13 cellular contexts compared by ENCODE assay signal in the genomic region with DNA sequence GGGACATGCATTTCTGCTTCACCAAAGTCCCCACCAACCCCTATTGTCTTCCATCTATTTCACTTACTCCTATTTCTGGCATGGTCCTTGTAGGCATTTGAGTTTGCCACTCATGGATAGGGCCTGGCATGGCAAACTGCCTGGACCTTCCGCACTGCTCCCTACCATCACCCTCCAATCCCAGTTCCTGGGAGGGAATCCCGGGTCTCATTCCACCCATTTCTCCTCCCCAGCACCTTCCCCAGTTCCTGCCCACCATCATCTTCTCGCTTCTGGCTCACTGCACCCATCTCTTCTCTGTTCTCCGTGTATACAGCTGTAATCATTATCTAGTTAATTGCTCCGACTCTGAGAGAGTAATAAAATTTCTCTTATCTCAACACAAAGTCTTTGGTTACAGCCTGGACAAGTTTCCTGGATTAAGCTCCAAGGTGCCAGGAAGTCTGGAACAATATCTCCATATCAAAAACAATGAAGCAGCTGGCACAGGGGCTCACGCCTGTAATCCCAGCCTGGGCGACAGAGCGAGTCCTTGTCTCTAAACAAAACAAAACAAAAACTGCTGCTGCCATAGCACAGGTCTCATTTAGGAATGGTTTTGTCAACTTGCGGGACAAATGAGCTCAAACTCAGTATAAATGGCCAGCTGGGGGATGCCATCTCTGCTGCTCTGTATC. TPM values are rescaled to one million over a fixed set of nuclear protein-coding genes. Genes with fewer than 3 reads are reported as not detected.
A peak's percentile ranks its signal among the peaks of the same experiment; 100 is the strongest.
DNase-seq lines count a peak whose midpoint lies in the region; ATAC-seq and TF ChIP-seq lines count a peak whose summit lies in the region.
"Had no signal": no experiment of that assay in that cellular context is flagged by ENCODE, and none has a peak within 500 bp of the region (broad histone marks: within the 10 kb centered on the region; RNA-seq: fewer than 3 reads in every experiment).

No MANE protein-coding gene starts in this region.

- in situ Hi-C loops in Caki2 (cut with HindIII; ENCODE audit: low pct_unique_long_range_greater_than_20kb, low sequenced_read_pairs) (no loop called here), G401 (cut with HindIII; ENCODE audit: low sequenced_read_pairs) (no loop called here)

- H3K4me1 Mint-ChIP-seq in Calu3 (ENCODE audit: low read depth, unreplicated experiment) = no peaks in the 10 kb centered on the region
- no peaks in the 10 kb centered on the region for H3K4me1 Mint-ChIP-seq in activated T-helper 17 cell treated with anti-CD3 and anti-CD28 coated beads, Interleukin-2, amount 50 U/mL, for 72 hours
- peaks cover 5% of the 10 kb centered on the region for H3K4me1 Mint-ChIP-seq in activated CD8-positive, alpha-beta memory T cell treated with anti-CD3 and anti-CD28 coated beads, Interleukin-2, amount 10 ng/mL, durations not matched to agents 7 days and 5 days

- TF ChIP-seq CTCF in Calu3 (IDR thresholded peaks at IDR 0.05; ENCODE audit: unreplicated experiment) = no peak

- H3K9me3 Mint-ChIP-seq in Calu3 (ENCODE audit: low read depth, unreplicated experiment) = no peaks in the 10 kb centered on the region
- H3K9me3 Mint-ChIP-seq in activated T-helper 17 cell treated with anti-CD3 and anti-CD28 coated beads, Interleukin-2, amount 50 U/mL, for 72 hours = no peaks in the 10 kb centered on the region
- H3K9me3 Mint-ChIP-seq in activated CD8-positive, alpha-beta memory T cell treated with anti-CD3 and anti-CD28 coated beads, Interleukin-2, amount 10 ng/mL, durations not matched to agents 7 days and 5 days (ENCODE audit: low read depth) = no peaks in the 10 kb centered on the region
- H3K9me3 Mint-ChIP-seq: T-helper 2 cell treated with Interferon-gamma antibody and Interleukin-4, amounts not matched to agents 5 μg/mL and 100 μg/mL, for 36 hours had no signal

- no peaks in the 10 kb centered on the region for H3K27me3 Mint-ChIP-seq in Calu3 (ENCODE audit: unreplicated experiment)
- no peaks in the 10 kb centered on the region for H3K27me3 Mint-ChIP-seq in activated T-helper 17 cell treated with anti-CD3 and anti-CD28 coated beads, Interleukin-2, amount 50 U/mL, for 72 hours
- peaks cover 3% of the 10 kb centered on the region for H3K27me3 Mint-ChIP-seq in activated CD8-positive, alpha-beta memory T cell treated with anti-CD3 and anti-CD28 coated beads, Interleukin-2, amount 10 ng/mL, durations not matched to agents 7 days and 5 days

- DNase-seq in Caki2 (ENCODE audit: low read depth) = peak; percentile 57
- peak; percentile 38 to 68 for DNase-seq in NCI-H1930 (lab: John Stamatoyannopoulos, UW)
- peak; percentile 58 for DNase-seq in astrocyte of the hippocampus (ENCODE audit: low read depth, low spot score)
- DNase-seq in G401 (ENCODE audit: low spot score) = no peak
- DNase-seq in Calu3 = no peak
- DNase-seq in activated CD8-positive, alpha-beta memory T cell treated with anti-CD3 and anti-CD28 coated beads, Interleukin-2, amount 10 ng/mL, durations not matched to agents 7 days and 5 days = no peak
- DNase-seq: activated naive CD4-positive, alpha-beta T cell treated with anti-CD3 and anti-CD28 coated beads, Interleukin-2, amount 50 U/mL, for 16 hours; C1 segment of cervical spinal cord; foreskin keratinocyte; occipital lobe had no signal

- peaks cover 5 to 8% of the 10 kb centered on the region in 2 donors for H3K4me1 ChIP-seq in mucosa of rectum (ENCODE audit: control insufficient read depth in 2 of 2, insufficient read depth in 2 of 2, low read length in 2 of 2)
- H3K4me1 ChIP-seq: foreskin keratinocyte had no signal

- peak overlapping the region in 1 of 2 donors; percentile 8 for H3K4me3 ChIP-seq in mucosa of rectum (ENCODE audit: low read length in 2 of 2)

- H3K27ac ChIP-seq in mucosa of rectum (ENCODE audit: low read depth in 2 of 2, low read length in 2 of 2) = peak overlapping the region; percentile 82 to 85
- H3K27ac ChIP-seq: foreskin keratinocyte had no signal

- H3K4me3 Mint-ChIP-seq in Calu3 (ENCODE audit: low read depth, unreplicated experiment) = no peak overlapping the region
- H3K4me3 Mint-ChIP-seq in activated T-helper 17 cell treated with anti-CD3 and anti-CD28 coated beads, Interleukin-2, amount 50 U/mL, for 72 hours = no peak overlapping the region
- H3K4me3 Mint-ChIP-seq in activated CD8-positive, alpha-beta memory T cell treated with anti-CD3 and anti-CD28 coated beads, Interleukin-2, amount 10 ng/mL, durations not matched to agents 7 days and 5 days = no peak overlapping the region
- H3K4me3 Mint-ChIP-seq: T-helper 2 cell treated with Interferon-gamma antibody and Interleukin-4, amounts not matched to agents 5 μg/mL and 100 μg/mL, for 36 hours had no signal

- no peaks in the 10 kb centered on the region for H3K36me3 ChIP-seq in mucosa of rectum (ENCODE audit: control insufficient read depth in 2 of 2, insufficient read depth in 2 of 2, low read length in 2 of 2)

- CTCF ChIA-PET in Calu3 (lab: Charles Lee) = interaction anchor here (0.6 to 1.4 kb wide), 2 partner anchors 18 to 41 kb away, joined by 5 to 9 read pairs; no protein-coding TSS in a partner anchor
- CTCF ChIA-PET in activated CD8-positive, alpha-beta memory T cell treated with anti-CD3 and anti-CD28 coated beads, Interleukin-2, amount 10 ng/mL, durations not matched to agents 7 days and 5 days (lab: Charles Lee) = interaction anchor here (0.6 to 14.0 kb wide), 12 partner anchors 11 to 109 kb away, joined by 3 to 150 read pairs (median 4); a partner anchor contains a TSS

- no TSS peak for BruUV-seq in Calu3 (replicated peaks; lab: Mats Ljungman, UMichigan)

- H3K9me3 ChIP-seq in mucosa of rectum (ENCODE audit: control insufficient read depth in 2 of 2, low read length in 2 of 2) = no peaks in the 10 kb centered on the region

- no peaks in the 10 kb centered on the region for H3K27me3 ChIP-seq in mucosa of rectum (ENCODE audit: control insufficient read depth in 2 of 2, insufficient read depth in 2 of 2, low read length in 2 of 2)
- H3K27me3 ChIP-seq: foreskin keratinocyte had no signal

- H3K9ac ChIP-seq in mucosa of rectum (ENCODE audit: low read depth in 1 of 2, low read length in 2 of 2) = peak overlapping the region in 1 of 2 donors; percentile 16

- ATAC-seq in activated T-helper 17 cell treated with anti-CD3 and anti-CD28 coated beads, Interleukin-2, amount 50 U/mL, for 72 hours (replicated peaks) = no peak
- no peak for ATAC-seq in activated CD8-positive, alpha-beta memory T cell treated with anti-CD3 and anti-CD28 coated beads, Interleukin-2, amount 10 ng/mL, durations not matched to agents 7 days and 5 days
- ATAC-seq: foreskin keratinocyte had no signal

- intact Hi-C loops in Calu3 (cut with micrococcal nuclease; ENCODE audit: unreplicated experiment) = no loop called here

- peaks cover 43% of the 10 kb centered on the region for H3K36me3 Mint-ChIP-seq in Calu3 (ENCODE audit: insufficient read depth, unreplicated experiment)
- H3K36me3 Mint-ChIP-seq in activated T-helper 17 cell treated with anti-CD3 and anti-CD28 coated beads, Interleukin-2, amount 50 U/mL, for 72 hours (ENCODE audit: low read depth) = no peaks in the 10 kb centered on the region
- no peaks in the 10 kb centered on the region for H3K36me3 Mint-ChIP-seq in activated CD8-positive, alpha-beta memory T cell treated with anti-CD3 and anti-CD28 coated beads, Interleukin-2, amount 10 ng/mL, durations not matched to agents 7 days and 5 days

- H3K27ac Mint-ChIP-seq in Calu3 (ENCODE audit: unreplicated experiment) = no peak overlapping the region
- no peak overlapping the region for H3K27ac Mint-ChIP-seq in activated T-helper 17 cell treated with anti-CD3 and anti-CD28 coated beads, Interleukin-2, amount 50 U/mL, for 72 hours
- no peak overlapping the region for H3K27ac Mint-ChIP-seq in activated CD8-positive, alpha-beta memory T cell treated with anti-CD3 and anti-CD28 coated beads, Interleukin-2, amount 10 ng/mL, durations not matched to agents 7 days and 5 days
- H3K27ac Mint-ChIP-seq: T-helper 2 cell treated with Interferon-gamma antibody and Interleukin-4, amounts not matched to agents 5 μg/mL and 100 μg/mL, for 36 hours had no signal

RNA-seq across cellular contexts. Expression of a gene that starts 17.0 kb away (rescaled TPM):
- total RNA-seq in Caki2 (2014; rRNA removed; shearing (Covaris generic); ENCODE audit: low replicate concordance) = not detected in 2 replicates
- total RNA-seq in G401 (2014; rRNA removed; shearing (Covaris generic)) = not detected in 2 replicates
- not detected in 2 replicates for total RNA-seq in Calu3 (2022)
- not detected for total RNA-seq in activated T-helper 17 cell treated with anti-CD3 and anti-CD28 coated beads, Interleukin-2, amount 50 U/mL, for 72 hours
- not detected for total RNA-seq in activated CD8-positive, alpha-beta memory T cell treated with anti-CD3 and anti-CD28 coated beads, Interleukin-2, amount 10 ng/mL, durations not matched to agents 7 days and 5 days

RNA-seq across cellular contexts. Expression of a gene that starts 29.4 kb away (rescaled TPM):
- total RNA-seq in Caki2 (2014; rRNA removed; shearing (Covaris generic); ENCODE audit: low replicate concordance) = 218 and 288 TPM in 2 replicates
- 266 and 370 TPM in 2 replicates for total RNA-seq in G401 (2014; rRNA removed; shearing (Covaris generic))
- 823 and 894 TPM in 2 replicates for total RNA-seq in Calu3 (2022)
- 100 to 1,000 TPM; 259 to 374 TPM for total RNA-seq in activated T-helper 17 cell treated with anti-CD3 and anti-CD28 coated beads, Interleukin-2, amount 50 U/mL, for 72 hours
- 100 to 1,000 TPM; 411 to 479 TPM for total RNA-seq in activated CD8-positive, alpha-beta memory T cell treated with anti-CD3 and anti-CD28 coated beads, Interleukin-2, amount 10 ng/mL, durations not matched to agents 7 days and 5 days

RNA-seq across cellular contexts. Expression of a gene that starts 45.2 kb away (rescaled TPM):
- total RNA-seq in Caki2 (2014; rRNA removed; shearing (Covaris generic); ENCODE audit: low replicate concordance) = 1.6 and 2.0 TPM in 2 replicates
- total RNA-seq in G401 (2014; rRNA removed; shearing (Covaris generic)) = 0.74 and 3.5 TPM in 2 replicates
- 6.3 and 6.7 TPM in 2 replicates for total RNA-seq in Calu3 (2022)
- total RNA-seq in activated T-helper 17 cell treated with anti-CD3 and anti-CD28 coated beads, Interleukin-2, amount 50 U/mL, for 72 hours = 1 to 10 TPM; 3.0 to 6.5 TPM
- 1 to 10 TPM; 1.6 to 2.3 TPM for total RNA-seq in activated CD8-positive, alpha-beta memory T cell treated with anti-CD3 and anti-CD28 coated beads, Interleukin-2, amount 10 ng/mL, durations not matched to agents 7 days and 5 days

RNA-seq across cellular contexts. Expression of a gene that starts 45.7 kb away (rescaled TPM):
- 31.7 and 38.0 TPM in 2 replicates for total RNA-seq in Caki2 (2014; rRNA removed; shearing (Covaris generic); ENCODE audit: low replicate concordance)
- 35.3 and 84.9 TPM in 2 replicates for total RNA-seq in G401 (2014; rRNA removed; shearing (Covaris generic))
- total RNA-seq in Calu3 (2022) = 112 and 123 TPM in 2 replicates
- total RNA-seq in activated T-helper 17 cell treated with anti-CD3 and anti-CD28 coated beads, Interleukin-2, amount 50 U/mL, for 72 hours = 10 to 100 TPM; 72.8 to 83.8 TPM
- 10 to 100 TPM; 55.1 to 75.6 TPM for total RNA-seq in activated CD8-positive, alpha-beta memory T cell treated with anti-CD3 and anti-CD28 coated beads, Interleukin-2, amount 10 ng/mL, durations not matched to agents 7 days and 5 days

RNA-seq across cellular contexts. Expression of a gene that starts 54.0 kb away (rescaled TPM):
- total RNA-seq in Caki2 (2014; rRNA removed; shearing (Covaris generic); ENCODE audit: low replicate concordance) = 369 and 423 TPM in 2 replicates
- total RNA-seq in G401 (2014; rRNA removed; shearing (Covaris generic)) = 314 and 477 TPM in 2 replicates
- total RNA-seq in Calu3 (2022) = 204 and 210 TPM in 2 replicates
- total RNA-seq in activated T-helper 17 cell treated with anti-CD3 and anti-CD28 coated beads, Interleukin-2, amount 50 U/mL, for 72 hours = 100 to 1,000 TPM; 105 to 162 TPM
- 100 to 1,000 TPM; 141 to 166 TPM for total RNA-seq in activated CD8-positive, alpha-beta memory T cell treated with anti-CD3 and anti-CD28 coated beads, Interleukin-2, amount 10 ng/mL, durations not matched to agents 7 days and 5 days

Comparison
In these comparisons a context has a peak if more than half of its experiments do, and no peak if none do; other contexts are left out.
1. DNase-seq: peak in Caki2 (single experiment), NCI-H1930 (2 of 2) and astrocyte of the hippocampus (single experiment); none in G401 (single experiment), Calu3 (single experiment) and activated CD8-positive, alpha-beta memory T cell treated with anti-CD3 and anti-CD28 coated beads, Interleukin-2, amount 10 ng/mL, durations not matched to agents 7 days and 5 days (single experiment).